8 cellular contexts compared by ENCODE assay signal in the genomic region with DNA sequence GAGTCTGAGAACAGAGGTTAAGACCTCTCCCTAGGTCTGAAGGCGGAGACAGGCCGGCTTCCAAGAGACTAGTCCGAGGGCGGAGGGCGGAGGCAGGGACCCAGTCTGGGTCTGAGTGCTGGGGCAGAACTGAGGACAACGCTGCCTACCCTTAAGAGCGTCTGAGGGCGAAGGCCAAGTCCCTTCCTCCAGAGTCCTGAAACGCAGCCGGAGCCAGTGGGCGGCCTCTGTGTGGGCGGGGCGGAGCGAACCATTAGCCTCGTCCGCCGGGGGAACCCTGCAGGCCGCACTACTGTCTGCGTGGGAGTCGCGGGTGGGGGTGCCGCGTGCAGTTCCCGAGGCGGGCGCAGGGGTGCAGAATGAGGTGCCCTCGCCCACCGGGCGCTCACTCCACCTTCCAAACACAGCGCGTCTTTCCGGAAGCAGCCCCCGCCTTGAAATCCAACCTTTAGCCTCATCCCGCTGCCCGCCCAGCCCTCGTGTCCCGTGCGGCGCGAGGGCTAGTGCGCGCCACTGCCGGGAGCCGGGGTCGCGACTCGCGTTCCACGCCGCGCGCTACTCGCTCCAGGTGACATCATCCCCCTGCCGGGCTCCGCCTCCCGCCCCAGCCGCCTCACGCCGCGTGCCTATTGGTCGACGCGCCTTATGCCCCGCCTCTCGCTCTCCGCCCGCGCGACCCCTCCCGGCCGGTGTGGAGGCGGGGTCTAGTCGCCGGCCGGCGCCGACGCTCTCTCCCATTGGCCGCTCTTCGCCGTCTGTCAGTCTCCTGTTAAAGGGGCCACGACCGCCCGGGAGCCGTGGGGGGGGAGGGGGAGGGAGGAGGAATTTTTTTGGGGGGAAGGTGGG. TPM values are rescaled to one million over a fixed set of nuclear protein-coding genes. Genes with fewer than 3 reads are reported as not detected.
DNase-seq lines count a peak whose midpoint lies in the region; ATAC-seq lines count a peak whose summit lies in the region.

A gene with protein sequence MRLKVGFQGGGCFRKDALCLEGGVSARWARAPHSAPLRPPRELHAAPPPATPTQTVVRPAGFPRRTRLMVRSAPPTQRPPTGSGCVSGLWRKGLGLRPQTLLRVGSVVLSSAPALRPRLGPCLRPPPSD (minus strand): TSS at position 579 of the 846 bp plus-strand sequence. CDS start 121 bp downstream, at position 458.

- DNase-seq in NCI-H1436 (lab: John Stamatoyannopoulos, UW): peak; percentile 95
- no peak for DNase-seq in NCI-H1436 treated with DMSO at 0.1 percent for 48 hours (lab: John Stamatoyannopoulos, UW)
- peak; percentile 88 to 95 for DNase-seq in NCI-H2081 (lab: John Stamatoyannopoulos, UW)
- DNase-seq in T1000 (lab: John Stamatoyannopoulos, UW): peak; percentile 88
- peak; percentile 98 for DNase-seq in astrocyte of the hippocampus (ENCODE audit: low read depth, low spot score)
- DNase-seq in hypothalamus (lab: John Stamatoyannopoulos, UW): peak; percentile 42 to 97 (median 94)
- DNase-seq in sciatic nerve (ENCODE audit: low spot score): peak; percentile 97

- intact Hi-C loops in sciatic nerve (cut with DNase I): no loop called here

- ATAC-seq in HG02981 (IDR thresholded peaks at IDR 0.05; ENCODE audit: unreplicated experiment): peak; percentile 79
- ATAC-seq in sciatic nerve: peak; percentile 95

RNA-seq across cellular contexts. Expression of the gene that starts here (rescaled TPM):
- total RNA-seq in sciatic nerve: 0.67 TPM

Comparison
In these comparisons a context has a peak if more than half of its experiments do, and no peak if none do; other contexts are left out.
1. Peak in DNase-seq and ATAC-seq in sciatic nerve; RNA of the gene not detected or under 1 TPM.